ENCODE assay signal across 16 cellular contexts in the genomic region with DNA sequence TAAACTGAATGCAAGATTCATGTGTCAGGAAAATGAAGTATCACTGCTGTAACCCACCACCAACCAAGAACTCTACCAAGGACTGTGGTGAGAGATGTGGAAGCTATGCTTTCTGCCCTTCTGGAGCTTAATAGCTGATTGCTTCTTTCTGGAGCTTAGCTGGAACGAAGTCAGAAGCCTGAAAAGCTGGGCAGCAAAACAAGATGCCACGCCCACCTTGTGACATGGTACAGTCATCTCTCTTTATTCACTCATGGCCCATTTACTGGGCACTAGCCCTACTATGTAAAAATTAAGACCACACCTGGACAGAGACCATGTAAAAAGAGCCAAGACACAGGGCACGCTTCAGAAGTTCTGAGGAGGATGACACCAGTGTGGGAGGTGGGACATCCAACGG. TPM values are rescaled to one million over a fixed set of nuclear protein-coding genes. Genes with fewer than 3 reads are reported as not detected.
A peak's percentile ranks its signal among the peaks of the same experiment; 100 is the strongest.
DNase-seq lines count a peak whose midpoint lies in the region; ATAC-seq and TF ChIP-seq lines count a peak whose summit lies in the region.
"Had no signal": no experiment of that assay in that cellular context is flagged by ENCODE, and none has a peak within 500 bp of the region (broad histone marks: within the 10 kb centered on the region; RNA-seq: fewer than 3 reads in every experiment).

No MANE protein-coding gene starts in this region.

- CTCF ChIA-PET in PC-3 (lab: Charles Lee) = no interaction called here

- intact Hi-C loops in PC-3 (cut with micrococcal nuclease) = no loop called here
- intact Hi-C loops in spleen (cut with DNase I; ENCODE audit: low total_unique reads) = no loop called here

- H3K36me3 ChIP-seq in PC-3 (ENCODE audit: low read depth, low read length) (peaks cover 17% of the 10 kb centered on the region), spleen (peaks cover 3 to 30% (median 23%) of the 10 kb centered on the region in 6 donors), HAP-1 (replicated peaks) (no peaks in the 10 kb centered on the region; the same call in 1 of the 2 replicates)

- no peak overlapping the region for H3K4me2 ChIP-seq in PC-3 (ENCODE audit: low read length)
- H3K4me2 ChIP-seq: PC-9 had no signal

- no peak overlapping the region for H2AFZ ChIP-seq in PC-3 (ENCODE audit: low read length)
- H2AFZ ChIP-seq: PC-9 had no signal

- POLR2A ChIA-PET in PC-3 (lab: Charles Lee; ENCODE audit: unreplicated experiment) = no interaction called here

- H4K20me1 ChIP-seq in PC-3 (ENCODE audit: low read length) = no peaks in the 10 kb centered on the region

- H3K9me2 ChIP-seq in PC-3 (replicated peaks; ENCODE audit: low read length) = no peaks in the 10 kb centered on the region

- H3K9ac ChIP-seq in PC-3 (ENCODE audit: low read length) = no peak overlapping the region

- TF ChIP-seq CTCF in C4-2B (conservative IDR thresholded peaks at IDR 0.05) (no peak), PC-3 (conservative IDR thresholded peaks at IDR 0.05; ENCODE audit: low read depth, low read length) (no peak), fibroblast of mammary gland (conservative IDR thresholded peaks at IDR 0.05; ENCODE audit: control insufficient read depth, insufficient read depth, low read depth, low read length) (no peak), spleen (IDR thresholded peaks at IDR 0.05 in 8 of 11, conservative IDR thresholded peaks at IDR 0.05 in 3 of 11) (no peak)

- no peaks in the 10 kb centered on the region for H3F3A ChIP-seq in PC-3 (ENCODE audit: low read length, unreplicated experiment)

- no peak overlapping the region for H3K4me3 ChIP-seq in PC-3 (ENCODE audit: low read length)
- no peak overlapping the region for H3K4me3 ChIP-seq in fibroblast of mammary gland (ENCODE audit: control insufficient read depth, low read depth, low read length)
- H3K4me3 ChIP-seq in spleen = no peak overlapping the region
- H3K4me3 ChIP-seq in HAP-1 = no peak overlapping the region
- H3K4me3 ChIP-seq: PC-9 had no signal

- in situ Hi-C loops in HAP-1 (cut with MboI; ENCODE audit: low sequenced_read_pairs) = no loop called here

- ATAC-seq in PC-3 (peak; percentile 51), GM18498 (IDR thresholded peaks at IDR 0.05; ENCODE audit: unreplicated experiment) (no peak)

- peaks cover 55% of the 10 kb centered on the region for H3K79me2 ChIP-seq in PC-3 (ENCODE audit: low read length)

- no TSS peak for BruUV-seq in PC-3 (replicated peaks; lab: Mats Ljungman, UMichigan)

- H3K27ac ChIP-seq in C4-2B (peak overlapping the region; percentile 2; the same call in 1 of the 2 replicates), PC-3 (ENCODE audit: low read length) (no peak overlapping the region), spleen (no peak overlapping the region)
- H3K27ac ChIP-seq: PC-9 had no signal

- H3K4me1 ChIP-seq in PC-3 (ENCODE audit: insufficient read depth, low read length) = peaks cover 6% of the 10 kb centered on the region
- peaks cover 12 to 38% (median 25%) of the 10 kb centered on the region in 6 donors for H3K4me1 ChIP-seq in spleen
- H3K4me1 ChIP-seq in HAP-1 = peaks cover 24% of the 10 kb centered on the region

- TF ChIP-seq POLR2A in spleen (IDR thresholded peaks at IDR 0.05) = no peak

- H3K27me3 ChIP-seq in PC-3 (ENCODE audit: low read length) (no peaks in the 10 kb centered on the region), spleen (replicated peaks in 1 of 7) (no peaks in the 10 kb centered on the region), HAP-1 (ENCODE audit: low read depth) (no peaks in the 10 kb centered on the region)

- 90 to 99% (median 98%) methylated on average over 4 of the region's 4 CpGs for WGBS in spleen, 5 donors

- DNase-seq in PC-3 (peak; percentile 38), fibroblast of mammary gland (ENCODE audit: low read depth) (peak; percentile 49), renal cortical epithelial cell (ENCODE audit: low read depth) (peak; percentile 60), Kasumi-1 (lab: John Stamatoyannopoulos, UW) (no peak), spleen (no peak), HAP-1 (ENCODE audit: low spot score in 2 of 2) (no peak)
- DNase-seq: activated CD4-positive, alpha-beta T cell treated with anti-CD3 and anti-CD28 coated beads, Interleukin-2, amount 10 ng/mL, durations not matched to agents 7 days and 5 days; AML-193; DMS153; H7; naive B cell; NCI-H2107; NCI-H526 treated with DMSO at 0.1 percent for 48 hours; PC-9 had no signal

- H3K9me3 ChIP-seq in PC-3 (ENCODE audit: low read length) (no peaks in the 10 kb centered on the region), spleen (no peaks in the 10 kb centered on the region), HAP-1 (no peaks in the 10 kb centered on the region)

RNA-seq across cellular contexts. Expression of a gene that starts 48.1 kb away (rescaled TPM):
- 44.2 and 50.5 TPM in 2 replicates for total RNA-seq in PC-3 (2014; rRNA removed)
- 10.1 and 62.6 TPM in 2 replicates for total RNA-seq in renal cortical epithelial cell
- total RNA-seq in spleen = 10 to 100 TPM; 22.3 to 44.5 (median 33.4) TPM
- 1 to 10 TPM; 3.0 to 6.7 (median 3.9) TPM for polyA plus RNA-seq in spleen

Comparison
In these comparisons a context has a peak if more than half of its experiments do, and no peak if none do; other contexts are left out.
1. DNase-seq: peak in PC-3 (single experiment), fibroblast of mammary gland (single experiment) and renal cortical epithelial cell (single experiment); none in Kasumi-1 (0 of 2), spleen (single experiment) and HAP-1 (0 of 2).